Comparison of ENCODE assay signal across 8 cellular contexts in genomic region chr17:78316867-78317816, GRCh38.
A peak's percentile ranks its signal among the peaks of the same experiment; 100 is the strongest.
DNase-seq lines count a peak whose midpoint lies in the region; ATAC-seq lines count a peak whose summit lies in the region.

No MANE protein-coding gene starts in this region.

- peak overlapping the region; percentile 48 to 68 for H3K4me3 Mint-ChIP-seq in stimulated activated naive B cell treated with anti-CD40 and anti-IgM and Interleukin-4, amounts not matched to agents 10 μg/mL and 1 μg/mL and 100 μg/mL, for 72 hours

- peak overlapping the region; percentile 98 for H3K27ac ChIP-seq in SK-N-MC

- H3K9me3 Mint-ChIP-seq in stimulated activated naive B cell treated with anti-CD40 and anti-IgM and Interleukin-4, amounts not matched to agents 10 μg/mL and 1 μg/mL and 100 μg/mL, for 72 hours: no peaks in the 10 kb centered on the region

- H3K27ac Mint-ChIP-seq in stimulated activated naive B cell treated with anti-CD40 and anti-IgM and Interleukin-4, amounts not matched to agents 10 μg/mL and 1 μg/mL and 100 μg/mL, for 72 hours: peak overlapping the region; percentile 93

- peaks cover 35 to 45% of the 10 kb centered on the region in 2 donors for H3K4me1 Mint-ChIP-seq in stimulated activated naive B cell treated with anti-CD40 and anti-IgM and Interleukin-4, amounts not matched to agents 10 μg/mL and 1 μg/mL and 100 μg/mL, for 72 hours

- H3K4me3 ChIP-seq in SK-N-MC: peak overlapping the region; percentile 66

- H3K9ac ChIP-seq in SK-N-MC (ENCODE audit: insufficient read length): peak overlapping the region; percentile 70

- peaks cover 9 to 17% of the 10 kb centered on the region in 2 donors for H3K27me3 Mint-ChIP-seq in stimulated activated naive B cell treated with anti-CD40 and anti-IgM and Interleukin-4, amounts not matched to agents 10 μg/mL and 1 μg/mL and 100 μg/mL, for 72 hours

- H3K36me3 Mint-ChIP-seq in stimulated activated naive B cell treated with anti-CD40 and anti-IgM and Interleukin-4, amounts not matched to agents 10 μg/mL and 1 μg/mL and 100 μg/mL, for 72 hours: no peaks in the 10 kb centered on the region

- ATAC-seq in stimulated activated naive B cell treated with anti-CD40 and anti-IgM and Interleukin-4, amounts not matched to agents 10 μg/mL and 1 μg/mL and 100 μg/mL, for 72 hours (replicated peaks): peak; percentile 56
- no peak for ATAC-seq in HG03159 (IDR thresholded peaks at IDR 0.05; ENCODE audit: unreplicated experiment)

- H3K36me3 ChIP-seq in SK-N-MC (ENCODE audit: insufficient read depth, low read length): no peaks in the 10 kb centered on the region

- no peaks in the 10 kb centered on the region for H3K9me3 ChIP-seq in SK-N-MC (ENCODE audit: low read depth, low read length)

- DNase-seq in NOMO-1 treated with DMSO at 0.1 percent for 48 hours (lab: John Stamatoyannopoulos, UW; ENCODE audit: unreplicated experiment): peak; percentile 24
- no peak for DNase-seq in NOMO-1 (lab: John Stamatoyannopoulos, UW; ENCODE audit: unreplicated experiment in 2 of 2)
- peak; percentile 61 for DNase-seq in SK-N-MC (ENCODE audit: low read depth, low spot score)
- peak; percentile 83 for DNase-seq in glomerular visceral epithelial cell (ENCODE audit: extremely low spot score)
- no peak for DNase-seq in stimulated activated naive B cell treated with anti-CD40 and anti-IgM and Interleukin-4, amounts not matched to agents 10 μg/mL and 1 μg/mL and 100 μg/mL, for 72 hours
- no peak for DNase-seq in NCI-H128 (lab: John Stamatoyannopoulos, UW; ENCODE audit: unreplicated experiment)
- no peak for DNase-seq in activated CD8-positive, alpha-beta memory T cell treated with anti-CD3 and anti-CD28 coated beads for 24 hours

Comparison
In these comparisons a context has a peak if more than half of its experiments do, and no peak if none do; other contexts are left out.
1. DNase-seq: peak in NOMO-1 treated with DMSO at 0.1 percent for 48 hours (single experiment), SK-N-MC (single experiment) and glomerular visceral epithelial cell (single experiment); none in NOMO-1 (0 of 2), stimulated activated naive B cell treated with anti-CD40 and anti-IgM and Interleukin-4, amounts not matched to agents 10 μg/mL and 1 μg/mL and 100 μg/mL, for 72 hours (single experiment), NCI-H128 (single experiment) and activated CD8-positive, alpha-beta memory T cell treated with anti-CD3 and anti-CD28 coated beads for 24 hours (single experiment).